In the genomic region with DNA sequence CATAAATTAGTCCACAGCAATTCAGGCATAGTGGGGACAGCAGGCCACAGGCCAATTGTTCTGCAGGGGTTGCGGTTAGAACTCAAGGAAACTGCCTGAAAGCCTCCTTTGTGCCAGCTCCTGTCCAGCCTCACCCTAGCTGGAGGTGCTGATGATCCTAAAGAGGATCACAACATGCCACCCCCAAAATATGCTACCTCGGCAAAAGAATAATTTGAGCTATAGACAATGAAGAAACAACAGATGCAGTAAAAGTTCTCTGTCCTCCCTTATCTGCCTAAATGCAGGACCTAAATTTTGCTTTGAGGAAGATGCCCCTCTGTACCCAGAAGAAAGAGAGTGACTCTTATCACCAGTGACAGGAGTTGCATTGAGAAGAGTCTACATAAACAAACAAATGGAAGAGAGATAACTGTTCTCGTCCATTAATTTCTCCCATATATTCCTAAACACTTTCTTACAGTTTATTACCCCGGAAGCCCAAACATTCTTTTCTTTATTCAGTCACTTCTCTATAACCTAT, we compare ENCODE assay signal across 21 cellular contexts. TPM values are rescaled to one million over a fixed set of nuclear protein-coding genes. Genes with fewer than 3 reads are reported as not detected.
"Had no signal": no experiment of that assay in that cellular context is flagged by ENCODE, and none has a peak within 500 bp of the region (broad histone marks: within the 10 kb centered on the region; RNA-seq: fewer than 3 reads in every experiment).

No MANE protein-coding gene starts in this region.

- H3K27me3 ChIP-seq: body of pancreas, breast epithelium had no signal

- DNase-seq: activated CD4-positive, alpha-beta T cell treated with anti-CD3 and anti-CD28 coated beads, Interleukin-2, amount 50 U/mL, for 4 hours; activated CD8-positive, alpha-beta T cell treated with anti-CD3 and anti-CD28 coated beads for 36 hours; activated effector memory CD4-positive, alpha-beta T cell treated with anti-CD3 and anti-CD28 coated beads, Interleukin-2, amount 50 U/mL, for 16 hours; activated naive CD4-positive, alpha-beta T cell; activated naive CD4-positive, alpha-beta T cell treated with anti-CD3 and anti-CD28 coated beads, Interleukin-2, amount 50 U/mL, for 16 hours; activated naive CD8-positive, alpha-beta T cell treated with anti-CD3 and anti-CD28 coated beads, Interleukin-2, amount 10 ng/mL, durations not matched to agents 7 days and 5 days; activated T-cell treated with anti-CD3 and anti-CD28 coated beads, Interleukin-2, amount 50 U/mL, for 1 hour; activated T-cell treated with anti-CD3 and anti-CD28 coated beads, Interleukin-2, amount 50 U/mL, for 72 hours; body of pancreas; MM.1S; Right ventricle myocardium superior; T1000; WERI-Rb-1 had no signal

- H3K4me1 ChIP-seq: body of pancreas, breast epithelium had no signal

- FAIRE-seq: TTC549 had no signal

- H3K4me3 ChIP-seq: body of pancreas, breast epithelium had no signal

- H3K27ac ChIP-seq: body of pancreas, breast epithelium, WERI-Rb-1 had no signal

- H3K36me3 ChIP-seq: breast epithelium, WERI-Rb-1 had no signal

- H3K9me3 ChIP-seq: body of pancreas had no signal

RNA-seq across cellular contexts. Expression of gene ALOX15, which starts 14.7 kb away (rescaled TPM):
- total RNA-seq: activated CD4-positive, alpha-beta T cell treated with anti-CD3 and anti-CD28 coated beads, Interleukin-2, amount 10 ng/mL, durations not matched to agents 24 days and 14 days; activated CD8-positive, alpha-beta memory T cell treated with anti-CD3 and anti-CD28 coated beads for 36 hours; activated CD8-positive, alpha-beta T cell treated with anti-CD3 and anti-CD28 coated beads for 36 hours; activated naive CD8-positive, alpha-beta T cell treated with anti-CD3 and anti-CD28 coated beads, Interleukin-2, amount 10 ng/mL, durations not matched to agents 7 days and 5 days; body of pancreas; Right ventricle myocardium superior; T-helper 1 cell treated with Interleukin-12 subunit alpha and Interleukin-12 subunit beta and Interleukin-4 antibody, amounts not matched to agents 30 ng/mL and 1 ng/mL, for 36 hours; T-helper 2 cell treated with Interferon-gamma antibody and Interleukin-4, amounts not matched to agents 100 ng/mL and 5 ng/mL, for 36 hours had no signal

RNA-seq across cellular contexts. Expression of gene SMTNL2, which starts 42.5 kb away (rescaled TPM):
- total RNA-seq: activated CD4-positive, alpha-beta T cell treated with anti-CD3 and anti-CD28 coated beads, Interleukin-2, amount 10 ng/mL, durations not matched to agents 24 days and 14 days; activated CD8-positive, alpha-beta memory T cell treated with anti-CD3 and anti-CD28 coated beads for 36 hours; activated CD8-positive, alpha-beta T cell treated with anti-CD3 and anti-CD28 coated beads for 36 hours; activated naive CD8-positive, alpha-beta T cell treated with anti-CD3 and anti-CD28 coated beads, Interleukin-2, amount 10 ng/mL, durations not matched to agents 7 days and 5 days; activated T-cell treated with anti-CD3 and anti-CD28 coated beads, Interleukin-2, amount 50 U/mL, for 72 hours; activated T-helper 17 cell treated with anti-CD3 and anti-CD28 coated beads, Interleukin-2, amount 50 U/mL, for 72 hours; OCI-LY7; T-helper 1 cell treated with Interleukin-12 subunit alpha and Interleukin-12 subunit beta and Interleukin-4 antibody, amounts not matched to agents 30 ng/mL and 1 ng/mL, for 36 hours; T-helper 2 cell treated with Interferon-gamma antibody and Interleukin-4, amounts not matched to agents 100 ng/mL and 5 ng/mL, for 36 hours had no signal
